Comparison of ENCODE assay signal across 20 cellular contexts in genomic region chr2:52115750-52116149, GRCh38.
"Had no signal": no experiment of that assay in that cellular context is flagged by ENCODE, and none has a peak within 500 bp of the region (broad histone marks: within the 10 kb centered on the region; RNA-seq: fewer than 3 reads in every experiment).

No MANE protein-coding gene starts in this region.

- H3K36me3 Mint-ChIP-seq: activated naive CD4-positive, alpha-beta T cell treated with anti-CD3 and anti-CD28 coated beads, Interleukin-2, amount 50 U/mL, for 72 hours; naive thymus-derived CD8-positive, alpha-beta T cell; stimulated activated effector memory CD8-positive, alpha-beta T cell treated with anti-CD3 and anti-CD28 coated beads, Interleukin-12 subunit alpha, Interleukin-12 subunit beta, amount 100 ng/mL, for 72 hours had no signal

- H3K4me3 Mint-ChIP-seq: activated B cell treated with CpG ODN at 0.5 μM for 24 hours; activated CD4-positive, alpha-beta T cell treated with anti-CD3 and anti-CD28 coated beads, Interleukin-2, amount 10 ng/mL, durations not matched to agents 24 days and 14 days; activated CD8-positive, alpha-beta T cell treated with anti-CD3 and anti-CD28 coated beads, Interleukin-2, amount 10 ng/mL, durations not matched to agents 7 days and 5 days; central memory CD8-positive, alpha-beta T cell; naive thymus-derived CD8-positive, alpha-beta T cell; stimulated activated effector memory CD8-positive, alpha-beta T cell treated with anti-CD3 and anti-CD28 coated beads, Interleukin-12 subunit alpha, Interleukin-12 subunit beta, amount 100 ng/mL, for 72 hours had no signal

- H3K27me3 Mint-ChIP-seq: activated B cell treated with CpG ODN at 0.5 μM for 24 hours; activated CD4-positive, alpha-beta T cell treated with anti-CD3 and anti-CD28 coated beads, Interleukin-2, amount 10 ng/mL, durations not matched to agents 24 days and 14 days; central memory CD8-positive, alpha-beta T cell; naive thymus-derived CD8-positive, alpha-beta T cell had no signal

- H3K36me3 ChIP-seq: brain microvascular endothelial cell, esophagus muscularis mucosa, thoracic aorta had no signal

- H3K9me3 Mint-ChIP-seq: activated CD4-positive, alpha-beta T cell treated with anti-CD3 and anti-CD28 coated beads, Interleukin-2, amount 10 ng/mL, durations not matched to agents 24 days and 14 days had no signal

- ATAC-seq: activated CD8-positive, alpha-beta T cell treated with anti-CD3 and anti-CD28 coated beads, Interleukin-2, amount 10 ng/mL, durations not matched to agents 7 days and 5 days; activated naive CD4-positive, alpha-beta T cell treated with anti-CD3 and anti-CD28 coated beads, Interleukin-2, amount 50 U/mL, for 72 hours; naive thymus-derived CD8-positive, alpha-beta T cell; stimulated activated effector memory CD8-positive, alpha-beta T cell treated with anti-CD3 and anti-CD28 coated beads, Interleukin-12 subunit alpha, Interleukin-12 subunit beta, amount 100 ng/mL, for 72 hours had no signal

- H3K27me3 ChIP-seq: brain microvascular endothelial cell, esophagus muscularis mucosa had no signal

- H3K4me3 ChIP-seq: coronary artery, esophagus muscularis mucosa, thoracic aorta had no signal

- DNase-seq: activated B cell treated with CpG ODN at 0.5 μM for 24 hours; activated CD4-positive, alpha-beta T cell treated with anti-CD3 and anti-CD28 coated beads, Interleukin-2, amount 10 ng/mL, durations not matched to agents 24 days and 14 days; activated CD8-positive, alpha-beta memory T cell treated with anti-CD3 and anti-CD28 coated beads, Interleukin-2, amount 50 U/mL, for 4 hours; activated CD8-positive, alpha-beta T cell treated with anti-CD3 and anti-CD28 coated beads, Interleukin-2, amount 10 ng/mL, durations not matched to agents 7 days and 5 days; activated gamma-delta T cell; activated T-cell treated with anti-CD3 and anti-CD28 coated beads, Interleukin-2, amount 50 U/mL, for 48 hours; brain microvascular endothelial cell; glutamatergic neuron; hypothalamus; kidney glomerular epithelial cell; mesenchymal stem cell; naive thymus-derived CD8-positive, alpha-beta T cell; posterior cingulate gyrus; retina had no signal

- H3K9me3 ChIP-seq: thoracic aorta had no signal

- H3K4me1 Mint-ChIP-seq: activated B cell treated with CpG ODN at 0.5 μM for 24 hours; activated CD4-positive, alpha-beta T cell treated with anti-CD3 and anti-CD28 coated beads, Interleukin-2, amount 10 ng/mL, durations not matched to agents 24 days and 14 days; central memory CD8-positive, alpha-beta T cell; naive thymus-derived CD8-positive, alpha-beta T cell; stimulated activated effector memory CD8-positive, alpha-beta T cell treated with anti-CD3 and anti-CD28 coated beads, Interleukin-12 subunit alpha, Interleukin-12 subunit beta, amount 100 ng/mL, for 72 hours had no signal

- H3K4me1 ChIP-seq: esophagus muscularis mucosa had no signal

- H3K27ac ChIP-seq: brain microvascular endothelial cell, coronary artery, esophagus muscularis mucosa, thoracic aorta had no signal

- H3K27ac Mint-ChIP-seq: activated B cell treated with CpG ODN at 0.5 μM for 24 hours; activated CD4-positive, alpha-beta T cell treated with anti-CD3 and anti-CD28 coated beads, Interleukin-2, amount 10 ng/mL, durations not matched to agents 24 days and 14 days; activated CD8-positive, alpha-beta T cell treated with anti-CD3 and anti-CD28 coated beads, Interleukin-2, amount 10 ng/mL, durations not matched to agents 7 days and 5 days; activated naive CD4-positive, alpha-beta T cell treated with anti-CD3 and anti-CD28 coated beads, Interleukin-2, amount 50 U/mL, for 72 hours; naive thymus-derived CD8-positive, alpha-beta T cell; stimulated activated effector memory CD8-positive, alpha-beta T cell treated with anti-CD3 and anti-CD28 coated beads, Interleukin-12 subunit alpha, Interleukin-12 subunit beta, amount 100 ng/mL, for 72 hours had no signal
